In the genomic region with DNA sequence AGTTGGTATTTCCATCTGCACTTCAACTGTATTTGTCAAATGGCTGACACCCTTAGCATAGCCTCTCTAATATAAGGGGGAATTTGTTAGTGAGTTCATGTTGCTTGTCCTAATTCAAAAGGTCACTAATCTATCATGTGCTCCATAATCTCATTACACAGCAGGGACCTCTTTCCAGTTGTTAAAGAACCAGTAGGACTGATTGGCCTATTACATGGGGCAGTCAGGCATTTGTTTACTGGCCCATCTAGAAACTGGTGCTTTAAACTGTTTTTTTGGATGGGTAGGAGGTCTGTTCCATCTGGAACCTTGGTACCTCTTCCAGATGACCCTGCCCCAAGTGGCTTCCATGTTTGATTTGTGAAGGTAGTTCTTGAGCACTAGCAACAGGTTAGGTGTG, we compare ENCODE assay signal across 18 cellular contexts. TPM values are rescaled to one million over a fixed set of nuclear protein-coding genes. Genes with fewer than 3 reads are reported as not detected.
"Had no signal": no experiment of that assay in that cellular context is flagged by ENCODE, and none has a peak within 500 bp of the region (broad histone marks: within the 10 kb centered on the region; RNA-seq: fewer than 3 reads in every experiment).

No MANE protein-coding gene starts in this region.

- H3K36me3 ChIP-seq: left ventricle myocardium inferior, neutrophil, tibial artery had no signal

- H3K27me3 ChIP-seq: neutrophil, tibial artery had no signal

- H3K36me3 Mint-ChIP-seq: activated naive CD8-positive, alpha-beta T cell treated with anti-CD3 and anti-CD28 coated beads, Interleukin-2, amount 10 ng/mL, durations not matched to agents 7 days and 5 days; naive thymus-derived CD4-positive, alpha-beta T cell; stimulated activated memory B cell treated with anti-CD40 and anti-IgM and Interleukin-4, amounts not matched to agents 10 μg/mL and 1 μg/mL and 100 μg/mL, for 72 hours had no signal

- DNase-seq: activated CD4-positive, CD25-positive, alpha-beta regulatory T cell treated with anti-CD3 and anti-CD28 coated beads, Interleukin-2, amount 50 U/mL, for 72 hours; activated naive CD8-positive, alpha-beta T cell treated with anti-CD3 and anti-CD28 coated beads, Interleukin-2, amount 10 ng/mL, durations not matched to agents 7 days and 5 days; aorta; cortex of kidney; effector memory CD8-positive, alpha-beta T cell; islet precursor cell; left ventricle myocardium inferior; mucosa of descending colon; naive thymus-derived CD4-positive, alpha-beta T cell; stimulated activated CD4-positive, alpha-beta T cell treated with anti-CD3 and anti-CD28 coated beads, Interleukin-2, amount 100 ng/mL, for 48 hours; T-helper 9 cell; tibial artery had no signal

- H3K27ac ChIP-seq: epithelial cell of prostate, neutrophil, parathyroid adenoma, tibial artery had no signal

- H3K27ac Mint-ChIP-seq: activated naive CD8-positive, alpha-beta T cell treated with anti-CD3 and anti-CD28 coated beads, Interleukin-2, amount 10 ng/mL, durations not matched to agents 7 days and 5 days; activated T-helper 1 cell treated with anti-CD3 and anti-CD28 coated beads, Interleukin-12 subunit alpha, Interleukin-12 subunit beta, Interleukin-2, Interleukin-4 antibody, amounts not matched to agents 30 ng/mL and 10 ng/mL and 1 ng/mL, durations not matched to agents 14 hours and 24 hours and 36 hours; effector memory CD8-positive, alpha-beta T cell; naive thymus-derived CD4-positive, alpha-beta T cell; stimulated activated memory B cell treated with anti-CD40 and anti-IgM and Interleukin-4, amounts not matched to agents 10 μg/mL and 1 μg/mL and 100 μg/mL, for 72 hours had no signal

- H3K4me1 ChIP-seq: tibial artery had no signal

- H3K9ac ChIP-seq: parathyroid adenoma had no signal

- H3K27me3 Mint-ChIP-seq: effector memory CD8-positive, alpha-beta T cell; stimulated activated memory B cell treated with anti-CD40 and anti-IgM and Interleukin-4, amounts not matched to agents 10 μg/mL and 1 μg/mL and 100 μg/mL, for 72 hours had no signal

- FAIRE-seq: urothelium cell line had no signal

- H3K9me3 Mint-ChIP-seq: activated naive CD8-positive, alpha-beta T cell treated with anti-CD3 and anti-CD28 coated beads, Interleukin-2, amount 10 ng/mL, durations not matched to agents 7 days and 5 days; activated T-helper 1 cell treated with anti-CD3 and anti-CD28 coated beads, Interleukin-12 subunit alpha, Interleukin-12 subunit beta, Interleukin-2, Interleukin-4 antibody, amounts not matched to agents 30 ng/mL and 10 ng/mL and 1 ng/mL, durations not matched to agents 14 hours and 24 hours and 36 hours; effector memory CD8-positive, alpha-beta T cell; stimulated activated memory B cell treated with anti-CD40 and anti-IgM and Interleukin-4, amounts not matched to agents 10 μg/mL and 1 μg/mL and 100 μg/mL, for 72 hours had no signal

- H3K4me1 Mint-ChIP-seq: activated naive CD8-positive, alpha-beta T cell treated with anti-CD3 and anti-CD28 coated beads, Interleukin-2, amount 10 ng/mL, durations not matched to agents 7 days and 5 days; naive thymus-derived CD4-positive, alpha-beta T cell; stimulated activated memory B cell treated with anti-CD40 and anti-IgM and Interleukin-4, amounts not matched to agents 10 μg/mL and 1 μg/mL and 100 μg/mL, for 72 hours had no signal

- H3K9me3 ChIP-seq: left ventricle myocardium inferior, mucosa of descending colon, neutrophil, tibial artery had no signal

- ATAC-seq: effector memory CD8-positive, alpha-beta T cell; mucosa of descending colon; naive thymus-derived CD4-positive, alpha-beta T cell; stimulated activated memory B cell treated with anti-CD40 and anti-IgM and Interleukin-4, amounts not matched to agents 10 μg/mL and 1 μg/mL and 100 μg/mL, for 72 hours had no signal

- H3K4me3 ChIP-seq: left ventricle myocardium inferior, mucosa of descending colon, tibial artery had no signal

- H2AFZ ChIP-seq: parathyroid adenoma had no signal

- H3K4me3 Mint-ChIP-seq: activated naive CD8-positive, alpha-beta T cell treated with anti-CD3 and anti-CD28 coated beads, Interleukin-2, amount 10 ng/mL, durations not matched to agents 7 days and 5 days; activated T-helper 1 cell treated with anti-CD3 and anti-CD28 coated beads, Interleukin-12 subunit alpha, Interleukin-12 subunit beta, Interleukin-2, Interleukin-4 antibody, amounts not matched to agents 30 ng/mL and 10 ng/mL and 1 ng/mL, durations not matched to agents 14 hours and 24 hours and 36 hours; effector memory CD8-positive, alpha-beta T cell; naive thymus-derived CD4-positive, alpha-beta T cell; stimulated activated memory B cell treated with anti-CD40 and anti-IgM and Interleukin-4, amounts not matched to agents 10 μg/mL and 1 μg/mL and 100 μg/mL, for 72 hours had no signal

RNA-seq across cellular contexts. Expression of a gene that starts 11.4 kb away (rescaled TPM):
- polyA plus RNA-seq: naive thymus-derived CD4-positive, alpha-beta T cell had no signal
